9 cellular contexts compared by ENCODE assay signal in the genomic region with DNA sequence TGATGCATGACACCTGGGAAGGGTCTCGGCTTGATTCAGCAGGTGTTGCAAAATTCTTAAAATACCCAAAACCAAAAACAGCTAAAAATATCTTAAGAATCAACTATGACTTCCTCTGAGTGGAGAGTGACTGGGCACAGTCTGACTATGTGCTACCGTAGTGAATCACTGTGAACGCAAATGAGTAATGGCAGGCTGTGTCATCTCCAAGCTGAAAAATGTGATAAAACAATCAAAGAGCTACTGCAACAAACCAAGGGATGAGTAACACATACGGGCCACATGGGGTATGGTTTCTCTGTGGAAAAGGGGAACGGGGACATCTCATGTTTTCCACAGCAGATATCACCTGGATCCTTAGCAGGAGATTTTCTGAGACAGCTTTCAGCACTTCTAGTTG.
A peak's percentile ranks its signal among the peaks of the same experiment; 100 is the strongest.
DNase-seq lines count a peak whose midpoint lies in the region; ATAC-seq, FAIRE-seq and TF ChIP-seq lines count a peak whose summit lies in the region.
"Had no signal": no experiment of that assay in that cellular context is flagged by ENCODE, and none has a peak within 500 bp of the region (broad histone marks: within the 10 kb centered on the region; RNA-seq: fewer than 3 reads in every experiment).

No MANE protein-coding gene starts in this region.

- H3K4me3 ChIP-seq in MG63 (no peak overlapping the region), fibroblast of the aortic adventitia (ENCODE audit: low read depth, low read length) (no peak overlapping the region), dorsolateral prefrontal cortex (no peak overlapping the region)

- H3K9me3 Mint-ChIP-seq in nephron progenitor cell: peaks cover 5% of the 10 kb centered on the region

- FAIRE-seq in GM12892 (lab: Jason Lieb, UNC): peak; percentile 44

- H3K27ac Mint-ChIP-seq in nephron progenitor cell: no peak overlapping the region
- H3K27ac Mint-ChIP-seq: T-helper 17 cell had no signal

- H3K27me3 Mint-ChIP-seq in nephron progenitor cell (ENCODE audit: low read depth, poor library complexity): no peaks in the 10 kb centered on the region

- no peaks in the 10 kb centered on the region for H3K36me3 ChIP-seq in MG63

- no peak overlapping the region for H3K27ac ChIP-seq in dorsolateral prefrontal cortex

- no peaks in the 10 kb centered on the region for H3K36me3 Mint-ChIP-seq in nephron progenitor cell (ENCODE audit: low read depth)

- no peak for DNase-seq in GM12892 (ENCODE audit: insufficient read length)
- peak; percentile 67 for DNase-seq in MG63
- DNase-seq in fibroblast of the aortic adventitia (ENCODE audit: low read depth): peak; percentile 43
- DNase-seq in NCI-H345 (lab: John Stamatoyannopoulos, UW): no peak
- DNase-seq in nephron progenitor cell: no peak
- no peak for DNase-seq in dorsolateral prefrontal cortex
- no peak for DNase-seq in 8988T
- DNase-seq: T-helper 17 cell had no signal

- TF ChIP-seq POLR2A in GM12892 (IDR thresholded peaks at IDR 0.05; ENCODE audit: low read depth, low read length): no peak

- peak; percentile 61 for ATAC-seq in GM21576 (IDR thresholded peaks at IDR 0.05; ENCODE audit: unreplicated experiment)
- ATAC-seq: T-helper 17 cell had no signal

- H3K4me3 Mint-ChIP-seq in nephron progenitor cell: no peak overlapping the region
- H3K4me3 Mint-ChIP-seq: T-helper 17 cell had no signal

- TF ChIP-seq CTCF in fibroblast of the aortic adventitia (IDR thresholded peaks at IDR 0.05; ENCODE audit: insufficient read depth, low read length): peak; percentile 2
- TF ChIP-seq CTCF in nephron progenitor cell (IDR thresholded peaks at IDR 0.05): no peak
- no peak for TF ChIP-seq CTCF in dorsolateral prefrontal cortex (IDR thresholded peaks at IDR 0.05 in 54 of 56, conservative IDR thresholded peaks at IDR 0.05 in 2 of 56; ENCODE audit: low read depth in 1 of 56, partially characterized antibody in 56 of 56)

- H3K27me3 ChIP-seq in MG63: no peaks in the 10 kb centered on the region
- peaks cover 0 to 5% (median 0%) of the 10 kb centered on the region in 45 donors for H3K27me3 ChIP-seq in dorsolateral prefrontal cortex

- no peaks in the 10 kb centered on the region; the same call in 1 of the 2 replicates for H3K9me3 ChIP-seq in MG63

- peaks cover 12% of the 10 kb centered on the region for H3K4me1 Mint-ChIP-seq in nephron progenitor cell
- H3K4me1 Mint-ChIP-seq: T-helper 17 cell had no signal

- intact Hi-C loops in dorsolateral prefrontal cortex (cut with DNase I): loop anchor here in 1 of 2 donors (2.0 to 10.0 kb wide), 3 partner anchors 576 to 1554 kb away; no protein-coding TSS in a partner anchor

Comparison
In these comparisons a context has a peak if more than half of its experiments do, and no peak if none do; other contexts are left out.
1. DNase-seq: peak in MG63 (single experiment) and fibroblast of the aortic adventitia (single experiment); none in GM12892 (single experiment), NCI-H345 (single experiment), nephron progenitor cell (single experiment), dorsolateral prefrontal cortex (0 of 10) and 8988T (single experiment).